Comparison of ENCODE assay signal across 19 cellular contexts in the genomic region with DNA sequence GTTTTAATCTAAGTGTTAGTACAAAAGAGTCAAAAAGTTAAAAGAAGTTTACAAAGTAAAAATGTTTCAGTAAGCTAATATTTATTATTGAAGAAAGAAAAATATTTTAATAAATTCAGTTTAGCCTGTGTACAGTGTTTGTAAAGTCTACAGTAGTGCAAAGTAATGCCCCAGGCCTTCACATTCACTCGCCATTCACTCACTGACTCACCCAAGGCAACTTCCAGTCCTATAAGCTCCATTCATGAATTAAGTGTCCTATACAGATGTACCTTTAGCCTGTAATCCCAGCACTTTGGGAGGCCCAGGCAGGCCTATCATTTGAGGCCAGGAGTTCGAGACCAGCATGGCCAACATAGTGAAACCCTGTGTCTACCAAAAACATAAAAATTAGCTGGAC.
"Had no signal": no experiment of that assay in that cellular context is flagged by ENCODE, and none has a peak within 500 bp of the region (broad histone marks: within the 10 kb centered on the region; RNA-seq: fewer than 3 reads in every experiment).

No MANE protein-coding gene starts in this region.

- H3K4me1 Mint-ChIP-seq: memory B cell, neural crest cell had no signal

- H3K4me3 ChIP-seq: colonic mucosa, heart right ventricle, left ventricle myocardium inferior, thyroid gland had no signal

- H3K9me3 ChIP-seq: colonic mucosa, heart right ventricle, left ventricle myocardium inferior, thyroid gland had no signal

- H3K27me3 ChIP-seq: colonic mucosa, heart right ventricle, thyroid gland had no signal

- H3K4me3 Mint-ChIP-seq: activated T-cell treated with anti-CD3 and anti-CD28 coated beads, Interleukin-2, amount 50 U/mL, for 72 hours; memory B cell; neural crest cell; T-helper 1 cell treated with Interleukin-12 subunit alpha and Interleukin-12 subunit beta and Interleukin-4 antibody, amounts not matched to agents 30 μg/mL and 1 μg/mL, for 36 hours had no signal

- ATAC-seq: heart right ventricle had no signal

- H3K36me3 ChIP-seq: colonic mucosa, heart right ventricle, left ventricle myocardium inferior, thyroid gland had no signal

- H3K36me3 Mint-ChIP-seq: activated naive CD4-positive, alpha-beta T cell treated with anti-CD3 and anti-CD28 coated beads, Interleukin-2, amount 50 U/mL, for 72 hours; memory B cell had no signal

- H3K27ac Mint-ChIP-seq: activated naive CD4-positive, alpha-beta T cell treated with anti-CD3 and anti-CD28 coated beads, Interleukin-2, amount 50 U/mL, for 72 hours; activated T-cell treated with anti-CD3 and anti-CD28 coated beads, Interleukin-2, amount 50 U/mL, for 72 hours; memory B cell; T-helper 1 cell treated with Interleukin-12 subunit alpha and Interleukin-12 subunit beta and Interleukin-4 antibody, amounts not matched to agents 30 μg/mL and 1 μg/mL, for 36 hours had no signal

- H3K4me1 ChIP-seq: colonic mucosa, heart right ventricle, left ventricle myocardium inferior, thyroid gland had no signal

- DNase-seq: activated CD4-positive, alpha-beta T cell treated with anti-CD3 and anti-CD28 coated beads, Interleukin-2, amount 50 U/mL, for 4 hours; activated CD4-positive, CD25-positive, alpha-beta regulatory T cell treated with anti-CD3 and anti-CD28 coated beads, Interleukin-2, amount 50 U/mL, for 72 hours; activated gamma-delta T cell treated with Interleukin-2 at 50 U/mL for 16 hours; activated T-cell treated with anti-CD3 and anti-CD28 coated beads, Interleukin-2, amount 50 U/mL, for 72 hours; caudate nucleus; colonic mucosa; erythroblast; heart right ventricle; kidney glomerular epithelial cell; left ventricle myocardium inferior; stimulated activated CD4-positive, alpha-beta T cell treated with anti-CD3 and anti-CD28 coated beads, Interleukin-12 subunit alpha, Interleukin-12 subunit beta, amount 100 ng/mL, for 4 hours; stimulated activated CD4-positive, alpha-beta T cell treated with anti-CD3 and anti-CD28 coated beads, Interleukin-1b, Interleukin-23, amount 100 ng/mL, for 48 hours; stimulated activated CD8-positive, alpha-beta memory T cell treated with anti-CD3 and anti-CD28 coated beads, Interleukin-4, amount 100 ng/mL, for 48 hours; stimulated activated naive CD4-positive, alpha-beta T cell treated with Interleukin-2 at 50 U/mL for 16 hours; thyroid gland had no signal

- H3K9me3 Mint-ChIP-seq: activated naive CD4-positive, alpha-beta T cell treated with anti-CD3 and anti-CD28 coated beads, Interleukin-2, amount 50 U/mL, for 72 hours; activated T-cell treated with anti-CD3 and anti-CD28 coated beads, Interleukin-2, amount 50 U/mL, for 72 hours; memory B cell; neural crest cell; T-helper 1 cell treated with Interleukin-12 subunit alpha and Interleukin-12 subunit beta and Interleukin-4 antibody, amounts not matched to agents 30 μg/mL and 1 μg/mL, for 36 hours had no signal

- H3K27ac ChIP-seq: colonic mucosa, heart right ventricle, left ventricle myocardium inferior, thyroid gland had no signal
